Comparison of ENCODE assay signal across 9 cellular contexts in genomic region chr16:74034862-74035261, GRCh38.
DNase-seq lines count a peak whose midpoint lies in the region; ATAC-seq and TF ChIP-seq lines count a peak whose summit lies in the region.
"Had no signal": no experiment of that assay in that cellular context is flagged by ENCODE, and none has a peak within 500 bp of the region (broad histone marks: within the 10 kb centered on the region; RNA-seq: fewer than 3 reads in every experiment).

No MANE protein-coding gene starts in this region.

- H3K4me1 ChIP-seq in right lobe of liver (no peaks in the 10 kb centered on the region), tibial nerve (no peaks in the 10 kb centered on the region), right atrium auricular region (no peaks in the 10 kb centered on the region)

- peak; percentile 12 to 47 (median 42) for TF ChIP-seq CTCF in right lobe of liver (IDR thresholded peaks at IDR 0.05)
- peak in 2 of 5 experiments; percentile 12 to 17 for TF ChIP-seq CTCF in tibial nerve (IDR thresholded peaks at IDR 0.05)
- peak in 1 of 2 donors; percentile 49 for TF ChIP-seq CTCF in right atrium auricular region (IDR thresholded peaks at IDR 0.05)

- H3K27ac ChIP-seq in right lobe of liver (no peak overlapping the region), tibial nerve (no peak overlapping the region), right atrium auricular region (no peak overlapping the region)

- 8% methylated on average over 4 of the region's 4 CpGs for WGBS in right lobe of liver (ENCODE audit: insufficient coverage, low coverage, low lambda C conversion rate, missing lambda C conversion rate)
- 11 to 13% methylated on average over 4 of the region's 4 CpGs for WGBS in tibial nerve, 2 donors

- TF ChIP-seq EP300 in tibial nerve (IDR thresholded peaks at IDR 0.05), result no peak

- no peaks in the 10 kb centered on the region for H3K27me3 ChIP-seq in right lobe of liver
- H3K27me3 ChIP-seq in tibial nerve, result no peaks in the 10 kb centered on the region
- H3K27me3 ChIP-seq in right atrium auricular region, result no peaks in the 10 kb centered on the region

- ATAC-seq in right lobe of liver (peak in 2 of 4 donors; percentile 38 to 57), HG03342 (IDR thresholded peaks at IDR 0.05; ENCODE audit: unreplicated experiment) (no peak), GM19328 (IDR thresholded peaks at IDR 0.05; ENCODE audit: unreplicated experiment) (no peak)

- H3K36me3 ChIP-seq in right lobe of liver (no peaks in the 10 kb centered on the region), tibial nerve (no peaks in the 10 kb centered on the region), right atrium auricular region (no peaks in the 10 kb centered on the region)

- H3K9me3 ChIP-seq in right lobe of liver (no peaks in the 10 kb centered on the region), tibial nerve (no peaks in the 10 kb centered on the region), right atrium auricular region (no peaks in the 10 kb centered on the region)

- H3K4me3 ChIP-seq in right lobe of liver (no peak overlapping the region), tibial nerve (no peak overlapping the region), right atrium auricular region (no peak overlapping the region)

- DNase-seq in DMS114 treated with DMSO at 0.1 percent for 48 hours (lab: John Stamatoyannopoulos, UW; ENCODE audit: unreplicated experiment), result peak; percentile 61
- peak; percentile 12 for DNase-seq in HuH-7.5 (ENCODE audit: low spot score)
- DNase-seq in amniotic stem cell (lab: John Stamatoyannopoulos, UW), result peak; percentile 1
- DNase-seq in right lobe of liver, result no peak
- no peak for DNase-seq in tibial nerve (ENCODE audit: low spot score in 2 of 2)
- no peak for DNase-seq in right atrium auricular region (ENCODE audit: low spot score)
- DNase-seq: activated T-cell treated with anti-CD3 and anti-CD28 coated beads, Interleukin-2, amount 50 U/mL, for 24 hours had no signal

- intact Hi-C loops in right lobe of liver (cut with DNase I), result no loop called here

- TF ChIP-seq POLR2A in right lobe of liver (IDR thresholded peaks at IDR 0.05) (no peak), tibial nerve (IDR thresholded peaks at IDR 0.05) (no peak)

Comparison
In these comparisons a context has a peak if more than half of its experiments do, and no peak if none do; other contexts are left out.
1. DNase-seq: peak in DMS114 treated with DMSO at 0.1 percent for 48 hours (single experiment), HuH-7.5 (single experiment) and amniotic stem cell (single experiment); none in right lobe of liver (0 of 3), tibial nerve (0 of 2) and right atrium auricular region (single experiment).